1 cellular context compared by ENCODE assay signal in the genomic region with DNA sequence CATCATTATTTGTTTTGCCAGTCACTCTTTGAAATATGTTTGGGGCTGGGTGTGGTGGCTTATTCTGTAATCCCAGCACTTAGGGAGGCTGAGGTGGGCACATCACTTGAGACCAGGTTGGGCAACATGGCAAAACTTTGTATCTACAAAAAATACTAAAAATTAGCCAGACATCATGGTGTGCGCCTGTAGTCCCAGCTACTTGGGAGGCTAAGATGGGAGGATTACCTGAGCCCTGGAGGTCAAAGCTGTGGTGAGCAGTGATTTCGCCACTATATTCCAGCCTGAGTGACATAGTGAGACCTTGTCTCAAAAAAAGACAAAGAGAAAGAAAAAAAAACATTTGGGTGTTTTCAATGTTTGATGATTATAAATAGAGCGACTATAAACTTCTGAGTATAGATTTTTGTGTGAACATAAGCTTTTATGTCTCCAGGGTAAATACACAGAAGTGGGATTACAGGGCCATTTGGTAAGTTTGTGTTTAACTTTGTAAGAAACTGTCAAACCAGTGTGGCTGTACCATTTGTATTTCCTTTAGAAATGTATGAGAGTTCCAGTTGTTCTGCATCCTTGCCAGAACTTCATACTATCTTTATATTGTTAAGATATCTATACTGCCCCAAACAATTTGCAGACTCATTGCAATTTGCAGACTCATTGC.
A peak's percentile ranks its signal among the peaks of the same experiment; 100 is the strongest.
TF ChIP-seq lines count a peak whose summit lies in the region.

No MANE protein-coding gene starts in this region.

TF ChIP-seq in HepG2, 621 proteins besides CTCF, POLR2A, EP300 and RAD21 (continued from another document and continues in another):
- TF ChIP-seq SRSF4 (IDR thresholded peaks at IDR 0.05; ENCODE audit: low read depth, low read length, poor library complexity, severe bottlenecking) = no peak
- no peak for TF ChIP-seq GLI4 (CRISPR knock-in tag; IDR thresholded peaks at IDR 0.05; ENCODE audit: borderline replicate concordance)
- TF ChIP-seq FOXA3 (CRISPR knock-in tag; IDR thresholded peaks at IDR 0.05) = peak; percentile 36; the same call in 1 of the 2 replicates
- TF ChIP-seq ZNF670 (CRISPR knock-in tag; IDR thresholded peaks at IDR 0.05; ENCODE audit: borderline replicate concordance) = no peak
- no peak for TF ChIP-seq NFIC (IDR thresholded peaks at IDR 0.05; ENCODE audit: low read length)
- no peak for TF ChIP-seq EZH2 (conservative IDR thresholded peaks at IDR 0.05; ENCODE audit: low read depth, low read length)
- TF ChIP-seq POGK (CRISPR knock-in tag; conservative IDR thresholded peaks at IDR 0.05) = no peak
- TF ChIP-seq HNRNPUL1 (IDR thresholded peaks at IDR 0.05; ENCODE audit: low read depth, low read length) = no peak
- peak; percentile 96 for TF ChIP-seq ZNF770 (CRISPR knock-in tag; IDR thresholded peaks at IDR 0.05)
- peak; percentile 57; the same call in 1 of the 2 replicates for TF ChIP-seq ZMYM2 (CRISPR knock-in tag; IDR thresholded peaks at IDR 0.05)
- TF ChIP-seq EHMT2 (IDR thresholded peaks at IDR 0.05; ENCODE audit: borderline replicate concordance, low read depth, low read length) = no peak
- TF ChIP-seq, protein P1, sequence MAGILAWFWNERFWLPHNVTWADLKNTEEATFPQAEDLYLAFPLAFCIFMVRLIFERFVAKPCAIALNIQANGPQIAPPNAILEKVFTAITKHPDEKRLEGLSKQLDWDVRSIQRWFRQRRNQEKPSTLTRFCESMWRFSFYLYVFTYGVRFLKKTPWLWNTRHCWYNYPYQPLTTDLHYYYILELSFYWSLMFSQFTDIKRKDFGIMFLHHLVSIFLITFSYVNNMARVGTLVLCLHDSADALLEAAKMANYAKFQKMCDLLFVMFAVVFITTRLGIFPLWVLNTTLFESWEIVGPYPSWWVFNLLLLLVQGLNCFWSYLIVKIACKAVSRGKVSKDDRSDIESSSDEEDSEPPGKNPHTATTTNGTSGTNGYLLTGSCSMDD (CRISPR knock-in tag; IDR thresholded peaks at IDR 0.05) = no peak
- TF ChIP-seq DPF2 (CRISPR knock-in tag; IDR thresholded peaks at IDR 0.05; ENCODE audit: borderline replicate concordance, low read depth) = no peak
- TF ChIP-seq CSRNP1 (CRISPR knock-in tag; IDR thresholded peaks at IDR 0.05) = no peak
- no peak for TF ChIP-seq YY1 (IDR thresholded peaks at IDR 0.05; ENCODE audit: insufficient read depth, insufficient replicate concordance, low read depth, low read length)
- no peak for TF ChIP-seq ZHX2 (IDR thresholded peaks at IDR 0.05; ENCODE audit: low read depth)
- TF ChIP-seq ZHX2 (CRISPR knock-in tag; IDR thresholded peaks at IDR 0.05; ENCODE audit: borderline replicate concordance) = no peak
- no peak for TF ChIP-seq ZNF180 (CRISPR knock-in tag; IDR thresholded peaks at IDR 0.05; ENCODE audit: borderline replicate concordance, low read depth)
- no peak for TF ChIP-seq GTF2F1 (IDR thresholded peaks at IDR 0.05; ENCODE audit: low read length)
- TF ChIP-seq ZNF142 (CRISPR knock-in tag; IDR thresholded peaks at IDR 0.05) = no peak
- TF ChIP-seq ZNF496 (CRISPR knock-in tag; IDR thresholded peaks at IDR 0.05; ENCODE audit: insufficient replicate concordance) = no peak
- no peak for TF ChIP-seq ZFYVE20 (CRISPR knock-in tag; IDR thresholded peaks at IDR 0.05; ENCODE audit: borderline replicate concordance, low read depth)
- TF ChIP-seq DR1 (CRISPR knock-in tag; IDR thresholded peaks at IDR 0.05) = no peak
- TF ChIP-seq ZSCAN20 (CRISPR knock-in tag; IDR thresholded peaks at IDR 0.05; ENCODE audit: borderline replicate concordance) = no peak
- no peak for TF ChIP-seq RXRB (CRISPR knock-in tag; IDR thresholded peaks at IDR 0.05; ENCODE audit: borderline replicate concordance)
- no peak for TF ChIP-seq HMG20B (CRISPR knock-in tag; conservative IDR thresholded peaks at IDR 0.05)
- no peak for TF ChIP-seq ZFAT (CRISPR knock-in tag; conservative IDR thresholded peaks at IDR 0.05)
- no peak for TF ChIP-seq LCORL (IDR thresholded peaks at IDR 0.05)
- no peak for TF ChIP-seq LCORL (CRISPR knock-in tag; IDR thresholded peaks at IDR 0.05)
- TF ChIP-seq SATB2 (CRISPR knock-in tag; IDR thresholded peaks at IDR 0.05) = no peak
- peak; percentile 48; the same call in 1 of the 2 replicates for TF ChIP-seq ZNF362 (CRISPR knock-in tag; IDR thresholded peaks at IDR 0.05; ENCODE audit: borderline replicate concordance)
- TF ChIP-seq GABPA (IDR thresholded peaks at IDR 0.05; ENCODE audit: low read depth, low read length) = no peak
- TF ChIP-seq GABPA (CRISPR knock-in tag; IDR thresholded peaks at IDR 0.05; ENCODE audit: low read depth) = no peak
- TF ChIP-seq ETS1 (CRISPR knock-in tag; IDR thresholded peaks at IDR 0.05) = no peak
- TF ChIP-seq ZNF451 (CRISPR knock-in tag; IDR thresholded peaks at IDR 0.05) = no peak
